ENCODE assay signal across 19 cellular contexts in genomic region chr2:37764108-37764507, GRCh38.
"Had no signal": no experiment of that assay in that cellular context is flagged by ENCODE, and none has a peak within 500 bp of the region (broad histone marks: within the 10 kb centered on the region; RNA-seq: fewer than 3 reads in every experiment).

No MANE protein-coding gene starts in this region.

- H3K4me3 ChIP-seq: gastrocnemius medialis, heart left ventricle, right atrium auricular region, transverse colon had no signal

- H3K4me1 Mint-ChIP-seq: memory B cell had no signal

- H3K9me3 Mint-ChIP-seq: activated naive CD4-positive, alpha-beta T cell treated with anti-CD3 and anti-CD28 coated beads for 36 hours; activated naive CD8-positive, alpha-beta T cell treated with anti-CD3 and anti-CD28 coated beads, Interleukin-2, amount 50 U/mL, for 24 hours; memory B cell; T-cell had no signal

- H3K36me3 Mint-ChIP-seq: memory B cell, T-cell had no signal

- H3K27me3 Mint-ChIP-seq: activated CD8-positive, alpha-beta memory T cell treated with anti-CD3 and anti-CD28 coated beads, Interleukin-2, amount 10 ng/mL, durations not matched to agents 7 days and 5 days; memory B cell; naive thymus-derived CD8-positive, alpha-beta T cell had no signal

- H3K4me3 Mint-ChIP-seq: activated CD8-positive, alpha-beta memory T cell treated with anti-CD3 and anti-CD28 coated beads, Interleukin-2, amount 10 ng/mL, durations not matched to agents 7 days and 5 days; activated naive CD4-positive, alpha-beta T cell treated with anti-CD3 and anti-CD28 coated beads for 36 hours; activated naive CD8-positive, alpha-beta T cell treated with anti-CD3 and anti-CD28 coated beads, Interleukin-2, amount 50 U/mL, for 24 hours; memory B cell; naive thymus-derived CD8-positive, alpha-beta T cell; T-cell had no signal

- FAIRE-seq: small intestine had no signal

- H3K27ac ChIP-seq: gastrocnemius medialis, heart left ventricle, right atrium auricular region, transverse colon, VCaP had no signal

- H3K9me3 ChIP-seq: gastrocnemius medialis, heart left ventricle, right atrium auricular region, transverse colon had no signal

- H3K27ac Mint-ChIP-seq: activated CD8-positive, alpha-beta memory T cell treated with anti-CD3 and anti-CD28 coated beads, Interleukin-2, amount 10 ng/mL, durations not matched to agents 7 days and 5 days; activated naive CD4-positive, alpha-beta T cell treated with anti-CD3 and anti-CD28 coated beads for 36 hours; activated naive CD8-positive, alpha-beta T cell treated with anti-CD3 and anti-CD28 coated beads, Interleukin-2, amount 50 U/mL, for 24 hours; activated T-helper 2 cell treated with anti-CD3 and anti-CD28 coated beads, Interferon-gamma antibody, Interleukin-2, Interleukin-4, amounts not matched to agents 10 μg/mL and 5 μg/mL and 100 μg/mL, durations not matched to agents 14 hours and 24 hours and 36 hours; memory B cell; naive thymus-derived CD8-positive, alpha-beta T cell; T-cell had no signal

- H3K36me3 ChIP-seq: gastrocnemius medialis, heart left ventricle, right atrium auricular region, transverse colon had no signal

- ATAC-seq: activated CD8-positive, alpha-beta memory T cell treated with anti-CD3 and anti-CD28 coated beads, Interleukin-2, amount 10 ng/mL, durations not matched to agents 7 days and 5 days; activated naive CD8-positive, alpha-beta T cell treated with anti-CD3 and anti-CD28 coated beads, Interleukin-2, amount 50 U/mL, for 24 hours; gastrocnemius medialis; heart left ventricle; left colon; naive thymus-derived CD8-positive, alpha-beta T cell; stimulated activated naive CD8-positive, alpha-beta T cell treated with anti-CD3 and anti-CD28 coated beads, Interleukin-15, Interleukin-2, amounts not matched to agents 100 U/mL and 50 U/mL, for 24 hours; T-cell had no signal

- H3K27me3 ChIP-seq: gastrocnemius medialis, heart left ventricle, right atrium auricular region, transverse colon had no signal

- DNase-seq: activated CD4-positive, alpha-beta T cell treated with anti-CD3 and anti-CD28 coated beads for 1 hour; activated CD4-positive, alpha-beta T cell treated with anti-CD3 and anti-CD28 coated beads, Interleukin-2, amount 50 U/mL, for 4 hours; activated CD8-positive, alpha-beta memory T cell treated with anti-CD3 and anti-CD28 coated beads, Interleukin-2, amount 10 ng/mL, durations not matched to agents 7 days and 5 days; activated naive CD4-positive, alpha-beta T cell treated with anti-CD3 and anti-CD28 coated beads for 36 hours; activated naive CD8-positive, alpha-beta T cell treated with anti-CD3 and anti-CD28 coated beads, Interleukin-2, amount 50 U/mL, for 24 hours; activated T-cell treated with anti-CD3 and anti-CD28 coated beads, Interleukin-2, amount 50 U/mL, for 1 hour; aorta; gastrocnemius medialis; heart left ventricle; left colon; naive thymus-derived CD8-positive, alpha-beta T cell; small intestine; stimulated activated naive CD8-positive, alpha-beta T cell treated with anti-CD3 and anti-CD28 coated beads, Interleukin-15, Interleukin-2, amounts not matched to agents 100 U/mL and 50 U/mL, for 24 hours; T-cell; transverse colon had no signal
